ENCODE assay signal across 20 cellular contexts in genomic region chr14:105072892-105073719, GRCh38. TPM values are rescaled to one million over a fixed set of nuclear protein-coding genes. Genes with fewer than 3 reads are reported as not detected.
A peak's percentile ranks its signal among the peaks of the same experiment; 100 is the strongest.
DNase-seq lines count a peak whose midpoint lies in the region; ATAC-seq and TF ChIP-seq lines count a peak whose summit lies in the region.
"Had no signal": no experiment of that assay in that cellular context is flagged by ENCODE, and none has a peak within 500 bp of the region (broad histone marks: within the 10 kb centered on the region; RNA-seq: fewer than 3 reads in every experiment).

No MANE protein-coding gene starts in this region.

- DNase-seq in CD14-positive monocyte (ENCODE audit: low spot score) (peak; percentile 32), sciatic nerve (ENCODE audit: low spot score) (peak; percentile 56), NCI-H510A (lab: John Stamatoyannopoulos, UW) (no peak), GM19240 (ENCODE audit: insufficient read length, low spot score) (no peak), uterus (no peak)
- no peak for DNase-seq in effector memory CD8-positive, alpha-beta T cell
- DNase-seq: CD4-positive, alpha-beta memory T cell; Karpas-422; MG63; NCI-H1092; NCI-H1694; NCI-H2107; NCI-H226; NCI-H526 treated with DMSO at 0.1 percent for 48 hours; NK-92 treated with Interleukin-12 subunit alpha and Interleukin-12 subunit beta, amount 100 ng/mL, for 24 hours; OCI-M1; RPMI8226; SJCRH30 had no signal

- H3K9me3 Mint-ChIP-seq in CD14-positive monocyte: peaks cover 0 to 2% (median 0%) of the 10 kb centered on the region in 7 donors
- H3K9me3 Mint-ChIP-seq in effector memory CD8-positive, alpha-beta T cell: no peaks in the 10 kb centered on the region
- H3K9me3 Mint-ChIP-seq: CD4-positive, alpha-beta memory T cell had no signal

- ATAC-seq in effector memory CD8-positive, alpha-beta T cell (replicated peaks): no peak
- no peak for ATAC-seq in sciatic nerve

- H3K4me3 Mint-ChIP-seq in CD14-positive monocyte: no peak overlapping the region
- peak overlapping the region; percentile 4 to 22 for H3K4me3 Mint-ChIP-seq in effector memory CD8-positive, alpha-beta T cell
- H3K4me3 Mint-ChIP-seq: CD4-positive, alpha-beta memory T cell had no signal

- intact Hi-C loops in CD14-positive monocyte (cut with micrococcal nuclease) (loop anchor here in 1 of 2 donors (5.0 kb wide), 1 partner anchor 409 kb away; no protein-coding TSS in a partner anchor), sciatic nerve (cut with DNase I) (no loop called here), uterus (cut with DNase I; ENCODE audit: low total_unique reads) (no loop called here)

- peaks cover 4 to 5% of the 10 kb centered on the region in 2 donors for H3K36me3 Mint-ChIP-seq in CD14-positive monocyte
- peaks cover under 1% of the 10 kb centered on the region for H3K36me3 Mint-ChIP-seq in effector memory CD8-positive, alpha-beta T cell (ENCODE audit: insufficient read depth)
- H3K36me3 Mint-ChIP-seq: CD4-positive, alpha-beta memory T cell had no signal

- peak overlapping the region; percentile 56; the same call in 1 of the 2 replicates for H3K27ac ChIP-seq in BLaER1
- no peak overlapping the region for H3K27ac ChIP-seq in uterus
- H3K27ac ChIP-seq: SJCRH30 had no signal

- no peaks in the 10 kb centered on the region for H3K36me3 ChIP-seq in BLaER1
- H3K36me3 ChIP-seq in uterus: no peaks in the 10 kb centered on the region
- H3K36me3 ChIP-seq: MG63, SJCRH30 had no signal

- H3K9me3 ChIP-seq in BLaER1 (no peaks in the 10 kb centered on the region), uterus (no peaks in the 10 kb centered on the region)
- H3K9me3 ChIP-seq: MG63, SJCRH30 had no signal

- peaks cover 63% of the 10 kb centered on the region for H3K4me1 Mint-ChIP-seq in CD14-positive monocyte
- peaks cover 41 to 48% of the 10 kb centered on the region in 2 donors for H3K4me1 Mint-ChIP-seq in effector memory CD8-positive, alpha-beta T cell (ENCODE audit: low read depth in 2 of 2)

- TF ChIP-seq CTCF in CD14-positive monocyte (IDR thresholded peaks at IDR 0.05) (no peak), uterus (IDR thresholded peaks at IDR 0.05) (no peak)

- H4K20me1 ChIP-seq in BLaER1: no peaks in the 10 kb centered on the region

- H3K4me2 ChIP-seq in BLaER1: peak overlapping the region; percentile 95

- TF ChIP-seq POLR2A in uterus (IDR thresholded peaks at IDR 0.05): no peak

- H3K4me1 ChIP-seq in BLaER1 (peaks cover 94% of the 10 kb centered on the region), uterus (peaks cover 0 to 6% of the 10 kb centered on the region in 2 donors)

- peaks cover 0 to 9% (median 6%) of the 10 kb centered on the region in 3 donors for H3K27me3 Mint-ChIP-seq in CD14-positive monocyte (ENCODE audit: low read depth in 3 of 3)
- no peaks in the 10 kb centered on the region for H3K27me3 Mint-ChIP-seq in effector memory CD8-positive, alpha-beta T cell
- H3K27me3 Mint-ChIP-seq: CD4-positive, alpha-beta memory T cell had no signal

- H3K9ac ChIP-seq in BLaER1: 0 out of 2 replicates have a peak overlapping the region, but pooled peaks have one; percentile 10

- H3K27ac Mint-ChIP-seq in CD14-positive monocyte: peak overlapping the region in 4 of 7 donors; percentile 37 to 75 (median 67)
- H3K27ac Mint-ChIP-seq in effector memory CD8-positive, alpha-beta T cell: peak overlapping the region in 1 of 2 donors; percentile 58

- H3K27me3 ChIP-seq in BLaER1: no peaks in the 10 kb centered on the region
- H3K27me3 ChIP-seq in uterus: peaks cover 3 to 32% of the 10 kb centered on the region in 2 donors
- H3K27me3 ChIP-seq: MG63, SJCRH30 had no signal

- no peak overlapping the region for H3K4me3 ChIP-seq in BLaER1
- H3K4me3 ChIP-seq in uterus: no peak overlapping the region
- H3K4me3 ChIP-seq: MG63, SJCRH30 had no signal

RNA-seq across cellular contexts. Expression of gene GPR132, which starts 7.9 kb away (rescaled TPM):
- 10 to 100 TPM in 1 of 2 donors, 1 to 10 TPM in 1; 6.3 to 13.0 TPM for polyA plus RNA-seq in CD14-positive monocyte
- total RNA-seq in sciatic nerve (3.2 TPM), uterus (1 to 10 TPM in 2 of 4 donors, not detected in 2; 1.7 to 3.7 TPM)
- total RNA-seq: HT-29 had no signal

RNA-seq across cellular contexts. Expression of gene CDCA4, which starts 52.2 kb away (rescaled TPM):
- 10 to 100 TPM in 1 of 2 donors, 1 to 10 TPM in 1; 8.6 to 12.0 TPM for polyA plus RNA-seq in CD14-positive monocyte
- total RNA-seq in sciatic nerve (5.5 TPM), uterus (10 to 100 TPM in 2 of 4 donors, 1 to 10 TPM in 2; 2.3 to 43.3 (median 10.3) TPM)

Comparison
In these comparisons a context has a peak if more than half of its experiments do, and no peak if none do; other contexts are left out.
1. DNase-seq: peak in CD14-positive monocyte (single experiment) and sciatic nerve (single experiment); none in effector memory CD8-positive, alpha-beta T cell (0 of 3), NCI-H510A (single experiment), GM19240 (single experiment) and uterus (0 of 2).
2. H3K4me3 Mint-ChIP-seq: peak in effector memory CD8-positive, alpha-beta T cell (2 of 2); none in CD14-positive monocyte (0 of 2).